Comparison of ENCODE assay signal across 8 cellular contexts in the genomic region with DNA sequence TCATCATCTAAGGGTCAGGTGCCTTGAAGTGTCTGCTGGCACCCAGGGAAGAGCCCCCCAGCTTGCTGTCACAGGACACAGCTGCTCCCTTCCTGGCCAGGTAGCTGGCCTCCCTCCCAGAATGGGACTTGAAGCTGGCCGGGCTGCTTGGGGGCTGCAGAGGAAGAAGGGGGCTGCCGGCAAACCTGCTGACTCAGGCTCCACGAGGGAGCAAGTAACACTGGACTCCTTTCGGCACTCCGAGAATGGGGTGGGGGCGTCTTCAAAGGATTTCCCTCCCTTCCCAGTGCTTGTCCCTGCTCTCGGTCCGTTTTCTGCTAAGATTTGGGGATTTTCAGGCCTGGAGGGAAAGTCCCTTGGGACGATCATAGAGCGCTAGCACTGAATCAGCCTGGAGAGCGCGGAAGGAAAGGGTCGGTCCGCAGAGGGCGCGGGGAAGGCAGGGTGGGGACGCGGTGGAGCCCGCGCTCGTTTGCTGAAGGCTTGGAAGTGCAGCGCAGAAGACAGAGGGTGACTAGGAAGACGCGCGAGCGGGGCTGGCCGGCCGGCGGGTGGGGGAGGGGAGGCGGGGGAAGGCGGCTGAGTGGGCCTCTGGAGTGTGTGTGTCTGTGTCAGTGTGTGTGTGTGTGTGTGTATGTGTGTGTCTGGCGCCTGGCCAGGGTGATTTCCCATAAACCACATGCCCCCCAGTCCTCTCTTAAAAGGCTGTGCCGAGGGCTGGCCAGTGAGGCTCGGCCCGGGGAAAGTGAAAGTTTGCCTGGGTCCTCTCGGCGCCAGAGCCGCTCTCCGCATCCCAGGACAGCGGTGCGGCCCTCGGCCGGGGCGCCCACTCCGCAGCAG. TPM values are rescaled to one million over a fixed set of nuclear protein-coding genes. Genes with fewer than 3 reads are reported as not detected.
DNase-seq lines count a peak whose midpoint lies in the region; ATAC-seq, FAIRE-seq and TF ChIP-seq lines count a peak whose summit lies in the region.

A gene with protein sequence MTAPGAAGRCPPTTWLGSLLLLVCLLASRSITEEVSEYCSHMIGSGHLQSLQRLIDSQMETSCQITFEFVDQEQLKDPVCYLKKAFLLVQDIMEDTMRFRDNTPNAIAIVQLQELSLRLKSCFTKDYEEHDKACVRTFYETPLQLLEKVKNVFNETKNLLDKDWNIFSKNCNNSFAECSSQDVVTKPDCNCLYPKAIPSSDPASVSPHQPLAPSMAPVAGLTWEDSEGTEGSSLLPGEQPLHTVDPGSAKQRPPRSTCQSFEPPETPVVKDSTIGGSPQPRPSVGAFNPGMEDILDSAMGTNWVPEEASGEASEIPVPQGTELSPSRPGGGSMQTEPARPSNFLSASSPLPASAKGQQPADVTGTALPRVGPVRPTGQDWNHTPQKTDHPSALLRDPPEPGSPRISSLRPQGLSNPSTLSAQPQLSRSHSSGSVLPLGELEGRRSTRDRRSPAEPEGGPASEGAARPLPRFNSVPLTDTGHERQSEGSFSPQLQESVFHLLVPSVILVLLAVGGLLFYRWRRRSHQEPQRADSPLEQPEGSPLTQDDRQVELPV (plus strand): TSS at position 727 of the 840 bp plus-strand sequence. CDS start 175 bp downstream, outside the sequence.

- H3K4me3 ChIP-seq in bronchial epithelial cell (ENCODE audit: low read depth, low read length) (peak within 1 kb of the TSS; percentile 63), skin epidermis (peak within 1 kb of the TSS; percentile 53 to 74 (median 64))

- no peak for ATAC-seq in HG02571 (IDR thresholded peaks at IDR 0.05; ENCODE audit: unreplicated experiment)

- no peaks in the 10 kb centered on the region for H3K36me3 ChIP-seq in bronchial epithelial cell (ENCODE audit: control insufficient read depth, insufficient read depth, low read length)

- DNase-seq in ELF-1 (ENCODE audit: low read depth, low spot score): peak; percentile 65
- peak; percentile 40 for DNase-seq in activated CD4-positive, CD25-positive, alpha-beta regulatory T cell treated with anti-CD3 and anti-CD28 coated beads, Interleukin-2, amount 50 U/mL, for 16 hours (ENCODE audit: low read depth, low spot score)
- DNase-seq in bronchial epithelial cell (ENCODE audit: low read depth): no peak
- DNase-seq in iPS-NIHi7 (ENCODE audit: extremely low spot score): peak; percentile 79
- DNase-seq in middle frontal gyrus (ENCODE audit: extremely low spot score, low spot score): no peak

- no peak for TF ChIP-seq CTCF in bronchial epithelial cell (IDR thresholded peaks at IDR 0.05; ENCODE audit: insufficient read depth, low read length, severe bottlenecking)

- no peak for FAIRE-seq in bronchial epithelial cell (lab: Jason Lieb, UNC)

- peak within 1 kb of the TSS; percentile 51 to 95 (median 87) for H3K27ac ChIP-seq in skin epidermis

- no peak for TF ChIP-seq RAD21 in Ishikawa (IDR thresholded peaks at IDR 0.05; ENCODE audit: low read depth)

- TF ChIP-seq EP300 in Ishikawa (IDR thresholded peaks at IDR 0.05; ENCODE audit: borderline replicate concordance): no peak

- peaks cover 2% of the 10 kb centered on the region for H3K27me3 ChIP-seq in bronchial epithelial cell (ENCODE audit: control insufficient read depth, insufficient read depth, low read length)

TF ChIP-seq in Ishikawa, 13 proteins besides CTCF, POLR2A, EP300 and RAD21:
- TF ChIP-seq NFIC (IDR thresholded peaks at IDR 0.05) (peak; percentile 31; the same call in 1 of the 2 replicates), MAX (IDR thresholded peaks at IDR 0.05) (no peak), REST (IDR thresholded peaks at IDR 0.05; ENCODE audit: low read depth) (no peak), TEAD4 (IDR thresholded peaks at IDR 0.05) (no peak), ZBTB7A (IDR thresholded peaks at IDR 0.05; ENCODE audit: low read depth) (no peak), TCF12 (IDR thresholded peaks at IDR 0.05; ENCODE audit: low read depth) (no peak)
TF ChIP-seq in Ishikawa: peak in this region for 1.

RNA-seq across cellular contexts. Expression of the gene that starts here (rescaled TPM):
- total RNA-seq in bronchial epithelial cell: 1.1 and 1.3 TPM in 2 replicates

Comparison
In these comparisons a context has a peak if more than half of its experiments do, and no peak if none do; other contexts are left out.
1. DNase-seq: peak in ELF-1 (single experiment), activated CD4-positive, CD25-positive, alpha-beta regulatory T cell treated with anti-CD3 and anti-CD28 coated beads, Interleukin-2, amount 50 U/mL, for 16 hours (single experiment) and iPS-NIHi7 (single experiment); none in bronchial epithelial cell (single experiment) and middle frontal gyrus (single experiment).